ENCODE assay signal across 13 cellular contexts in the genomic region with DNA sequence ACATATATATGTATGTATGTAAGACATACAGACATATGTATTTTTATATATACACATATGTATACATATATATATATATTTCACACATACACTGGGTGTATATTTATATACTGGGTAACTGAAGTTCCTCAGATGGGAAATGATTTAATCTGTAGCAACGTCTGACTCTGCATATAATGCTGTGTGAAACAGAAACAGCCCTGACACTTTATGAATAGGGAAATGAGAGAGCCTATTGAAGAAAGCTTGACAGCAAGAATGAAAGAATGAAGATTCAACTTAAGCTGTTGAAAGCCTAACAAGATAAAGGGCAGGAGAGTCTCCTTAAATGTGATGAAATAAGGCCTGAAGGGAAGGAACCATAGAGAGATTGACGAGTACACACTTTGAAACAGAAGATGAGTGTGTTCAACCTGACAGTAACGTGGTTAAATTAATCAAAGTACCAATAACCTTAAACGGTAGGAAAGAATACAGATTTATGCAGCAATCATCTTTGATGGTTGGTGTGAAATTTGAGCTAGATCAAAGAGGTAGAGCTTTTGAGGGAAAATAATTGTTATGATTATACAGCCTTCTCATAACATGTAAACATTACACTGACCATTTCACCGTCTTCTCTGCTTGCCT.
"Had no signal": no experiment of that assay in that cellular context is flagged by ENCODE, and none has a peak within 500 bp of the region (broad histone marks: within the 10 kb centered on the region; RNA-seq: fewer than 3 reads in every experiment).

No MANE protein-coding gene starts in this region.

- ATAC-seq: left ventricle myocardium superior; stimulated activated naive B cell treated with anti-CD40 and anti-IgM and Interleukin-4, amounts not matched to agents 10 μg/mL and 1 μg/mL and 100 μg/mL, for 72 hours had no signal

- H3K36me3 ChIP-seq: ascending aorta, thyroid gland had no signal

- H3K27me3 ChIP-seq: ascending aorta, thyroid gland had no signal

- H3K4me1 ChIP-seq: thyroid gland had no signal

- H3K9me3 ChIP-seq: ascending aorta, thyroid gland had no signal

- DNase-seq: activated CD4-positive, CD25-positive, alpha-beta regulatory T cell treated with anti-CD3 and anti-CD28 coated beads, Interleukin-2, amount 50 U/mL, for 72 hours; activated naive CD4-positive, alpha-beta T cell treated with anti-CD3 and anti-CD28 coated beads, Interleukin-2, amount 10 ng/mL, durations not matched to agents 7 days and 5 days; dermis blood vessel endothelial cell; foreskin melanocyte; left ventricle myocardium superior; occipital lobe; stimulated activated CD4-positive, alpha-beta T cell treated with anti-CD3 and anti-CD28 coated beads, Interleukin-2, amount 100 ng/mL, for 48 hours; stimulated activated naive B cell treated with anti-CD40 and anti-IgM and Interleukin-4, amounts not matched to agents 10 μg/mL and 1 μg/mL and 100 μg/mL, for 72 hours; thyroid gland had no signal

- H3K27ac ChIP-seq: ascending aorta, epithelial cell of prostate, thyroid gland had no signal

- H3K4me1 Mint-ChIP-seq: activated naive CD4-positive, alpha-beta T cell treated with anti-CD3 and anti-CD28 coated beads, Interleukin-2, amount 10 ng/mL, durations not matched to agents 7 days and 5 days; nephron; stimulated activated naive B cell treated with anti-CD40 and anti-IgM and Interleukin-4, amounts not matched to agents 10 μg/mL and 1 μg/mL and 100 μg/mL, for 72 hours had no signal

- H3K4me3 Mint-ChIP-seq: activated naive CD4-positive, alpha-beta T cell treated with anti-CD3 and anti-CD28 coated beads, Interleukin-2, amount 10 ng/mL, durations not matched to agents 7 days and 5 days; nephron; stimulated activated naive B cell treated with anti-CD40 and anti-IgM and Interleukin-4, amounts not matched to agents 10 μg/mL and 1 μg/mL and 100 μg/mL, for 72 hours had no signal

- H3K36me3 Mint-ChIP-seq: activated naive CD4-positive, alpha-beta T cell treated with anti-CD3 and anti-CD28 coated beads, Interleukin-2, amount 10 ng/mL, durations not matched to agents 7 days and 5 days; stimulated activated naive B cell treated with anti-CD40 and anti-IgM and Interleukin-4, amounts not matched to agents 10 μg/mL and 1 μg/mL and 100 μg/mL, for 72 hours had no signal

- H3K27me3 Mint-ChIP-seq: activated naive CD4-positive, alpha-beta T cell treated with anti-CD3 and anti-CD28 coated beads, Interleukin-2, amount 10 ng/mL, durations not matched to agents 7 days and 5 days had no signal

- H3K27ac Mint-ChIP-seq: activated naive CD4-positive, alpha-beta T cell treated with anti-CD3 and anti-CD28 coated beads, Interleukin-2, amount 10 ng/mL, durations not matched to agents 7 days and 5 days; activated T-helper 2 cell treated with anti-CD3 and anti-CD28 coated beads, Interferon-gamma antibody, Interleukin-2, Interleukin-4, amounts not matched to agents 10 μg/mL and 5 μg/mL and 100 μg/mL, durations not matched to agents 14 hours and 24 hours and 36 hours; nephron; stimulated activated naive B cell treated with anti-CD40 and anti-IgM and Interleukin-4, amounts not matched to agents 10 μg/mL and 1 μg/mL and 100 μg/mL, for 72 hours had no signal

- H3K9me3 Mint-ChIP-seq: activated naive CD4-positive, alpha-beta T cell treated with anti-CD3 and anti-CD28 coated beads, Interleukin-2, amount 10 ng/mL, durations not matched to agents 7 days and 5 days; activated T-helper 2 cell treated with anti-CD3 and anti-CD28 coated beads, Interferon-gamma antibody, Interleukin-2, Interleukin-4, amounts not matched to agents 10 μg/mL and 5 μg/mL and 100 μg/mL, durations not matched to agents 14 hours and 24 hours and 36 hours; nephron; stimulated activated naive B cell treated with anti-CD40 and anti-IgM and Interleukin-4, amounts not matched to agents 10 μg/mL and 1 μg/mL and 100 μg/mL, for 72 hours had no signal

- H3K4me3 ChIP-seq: ascending aorta, thyroid gland had no signal
